In the genomic region with DNA sequence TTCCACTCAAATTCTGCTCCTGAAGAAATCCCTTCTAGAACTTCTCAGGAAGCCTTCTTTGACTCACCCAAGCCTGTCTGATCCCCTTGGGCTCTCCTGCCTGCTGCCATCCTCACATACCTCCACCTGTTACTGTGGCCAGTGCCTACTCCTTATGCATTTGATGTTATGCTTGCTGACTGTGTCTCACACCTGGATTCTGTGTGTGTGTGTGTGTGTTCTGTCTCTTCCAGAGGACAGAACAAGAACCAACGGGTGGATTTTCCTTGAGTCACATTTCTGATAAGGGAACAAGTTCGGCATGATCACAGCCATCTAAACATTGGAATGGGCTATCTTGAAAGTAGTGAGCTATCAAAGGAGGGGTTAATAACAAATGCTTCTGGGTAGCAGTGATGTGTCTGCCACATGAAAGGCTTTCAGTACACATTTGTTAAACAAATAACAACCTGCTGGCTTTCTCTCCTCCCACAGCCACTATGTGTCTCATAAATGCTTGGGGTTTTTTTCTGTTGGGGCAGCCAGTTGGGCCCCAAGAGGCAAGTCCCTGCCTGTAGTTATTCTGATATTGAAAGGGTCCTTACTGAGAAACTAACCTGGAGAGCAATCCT, we compare ENCODE assay signal across 13 cellular contexts. TPM values are rescaled to one million over a fixed set of nuclear protein-coding genes. Genes with fewer than 3 reads are reported as not detected.
A peak's percentile ranks its signal among the peaks of the same experiment; 100 is the strongest.
DNase-seq lines count a peak whose midpoint lies in the region; ATAC-seq, FAIRE-seq and TF ChIP-seq lines count a peak whose summit lies in the region.
"Had no signal": no experiment of that assay in that cellular context is flagged by ENCODE, and none has a peak within 500 bp of the region (broad histone marks: within the 10 kb centered on the region; RNA-seq: fewer than 3 reads in every experiment).

No MANE protein-coding gene starts in this region.

- no peak overlapping the region for H2AFZ ChIP-seq in HepG2 (ENCODE audit: low read length)

- TF ChIP-seq POLR2A in HepG2 (IDR thresholded peaks at IDR 0.05; ENCODE audit: insufficient read depth in 1 of 2, low read depth in 2 of 2, low read length in 2 of 2), result no peak

- H3K27me3 Mint-ChIP-seq in endodermal cell (ENCODE audit: insufficient read depth), result no peaks in the 10 kb centered on the region
- H3K27me3 Mint-ChIP-seq: CD4-positive, alpha-beta T cell had no signal

- peaks cover 64% of the 10 kb centered on the region for H3K4me1 ChIP-seq in HepG2 (ENCODE audit: insufficient read depth, low read length)
- no peaks in the 10 kb centered on the region for H3K4me1 ChIP-seq in endodermal cell (ENCODE audit: control insufficient read depth, insufficient read depth, low read length)

- H4K20me1 ChIP-seq in HepG2 (ENCODE audit: insufficient read depth, low read length), result no peaks in the 10 kb centered on the region

- CTCF ChIA-PET in HepG2 (lab: Yijun Ruan, JAX; ENCODE audit: low intra/inter-chr PET ratio, low total read pairs), result no interaction called here

- no peak overlapping the region for H3K27ac ChIP-seq in HepG2 (ENCODE audit: extremely low read length, insufficient read depth, low read length)
- H3K27ac ChIP-seq in endodermal cell (ENCODE audit: low read depth, low read length), result no peak overlapping the region

- H3K36me3 ChIP-seq in HepG2 (replicated peaks in 1 of 2; ENCODE audit: control insufficient read depth in 1 of 2, insufficient read depth in 2 of 2, low read length in 2 of 2), result no peaks in the 10 kb centered on the region
- H3K36me3 ChIP-seq in endodermal cell (ENCODE audit: control insufficient read depth, insufficient read depth, low read length), result no peaks in the 10 kb centered on the region

- ATAC-seq in GM18873 (IDR thresholded peaks at IDR 0.05; ENCODE audit: low FRiP score, unreplicated experiment) (peak; percentile 43), HepG2 (peak; percentile 10; the same call in 1 of the 3 replicates), HG03280 (IDR thresholded peaks at IDR 0.05; ENCODE audit: unreplicated experiment) (no peak)
- ATAC-seq: activated CD8-positive, alpha-beta T cell treated with anti-CD3 and anti-CD28 coated beads, Interleukin-2, amount 10 ng/mL, durations not matched to agents 7 days and 5 days had no signal

- H3K27me3 ChIP-seq in HepG2 (ENCODE audit: control insufficient read depth in 1 of 2, insufficient read depth in 2 of 2, low read length in 2 of 2) (no peaks in the 10 kb centered on the region), endodermal cell (ENCODE audit: control insufficient read depth, insufficient read depth, low read length, poor library complexity, severe bottlenecking) (no peaks in the 10 kb centered on the region)

- H3K4me2 ChIP-seq in HepG2 (ENCODE audit: low read depth, low read length), result peak overlapping the region; percentile 50

- 0% methylated on average over 2 of the region's 2 CpGs for WGBS in HepG2 (ENCODE audit: low lambda C conversion rate)
- 79 to 100% methylated on average over 2 of the region's 2 CpGs for WGBS in endodermal cell (ENCODE audit: insufficient coverage in 1 of 2, insufficient read length in 1 of 2), 2 experiments

- in situ Hi-C loops in HepG2 (cut with HindIII; ENCODE audit: extremely low pct_ligation_motif_present, low pct_unique_long_range_greater_than_20kb), result no loop called here

- H3K9ac ChIP-seq in HepG2 (ENCODE audit: insufficient read depth, low read depth, low read length), result no peak overlapping the region
- H3K9ac ChIP-seq in endodermal cell (ENCODE audit: extremely low read depth, low read length, poor library complexity, severe bottlenecking), result no peak overlapping the region

- H3K9me3 ChIP-seq in HepG2 (ENCODE audit: low read length) (no peaks in the 10 kb centered on the region), endodermal cell (ENCODE audit: control insufficient read depth, low read length) (no peaks in the 10 kb centered on the region)

- H3K4me1 Mint-ChIP-seq in endodermal cell, result peaks cover 17% of the 10 kb centered on the region

- H3K27ac Mint-ChIP-seq in endodermal cell, result no peak overlapping the region
- H3K27ac Mint-ChIP-seq: activated CD8-positive, alpha-beta T cell treated with anti-CD3 and anti-CD28 coated beads, Interleukin-2, amount 10 ng/mL, durations not matched to agents 7 days and 5 days; CD4-positive, alpha-beta T cell had no signal

- POLR2A ChIA-PET in HepG2 (lab: Yijun Ruan, JAX), result interaction anchor here (1.0 to 2.9 kb wide), 6 partner anchors 13 to 107 kb away, joined by 3 to 18 read pairs (median 4); a partner anchor contains a TSS

- DNase-seq in COLO668 (lab: John Stamatoyannopoulos, UW; ENCODE audit: unreplicated experiment), result peak; percentile 51
- DNase-seq in NCI-H526 (lab: John Stamatoyannopoulos, UW), result peak; percentile 90 to 92
- DNase-seq in HepG2 (ENCODE audit: low spot score), result peak; percentile 54
- no peak for DNase-seq in OCI-M2 (lab: John Stamatoyannopoulos, UW; ENCODE audit: unreplicated experiment)
- DNase-seq in endodermal cell, result no peak
- DNase-seq in D721Med (ENCODE audit: insufficient read length, low spot score), result no peak
- DNase-seq: activated CD8-positive, alpha-beta T cell treated with anti-CD3 and anti-CD28 coated beads, Interleukin-2, amount 10 ng/mL, durations not matched to agents 7 days and 5 days; CD4-positive, alpha-beta T cell; effector CD8-positive, alpha-beta T cell; NCI-H1694 had no signal

- BruUV-seq in HepG2 (replicated peaks; lab: Mats Ljungman, UMichigan), result no TSS peak

- no peaks in the 10 kb centered on the region for H3K36me3 Mint-ChIP-seq in endodermal cell (ENCODE audit: low read depth)

- no peak for FAIRE-seq in HepG2 (lab: Jason Lieb, UNC)
- FAIRE-seq in D721Med (lab: Jason Lieb, UNC), result no peak

- H3K4me3 Mint-ChIP-seq in endodermal cell, result no peak overlapping the region
- H3K4me3 Mint-ChIP-seq: activated CD8-positive, alpha-beta T cell treated with anti-CD3 and anti-CD28 coated beads, Interleukin-2, amount 10 ng/mL, durations not matched to agents 7 days and 5 days; CD4-positive, alpha-beta T cell; neural crest cell had no signal

- H3K4me3 ChIP-seq in HepG2 (replicated peaks in 1 of 3; ENCODE audit: insufficient read depth in 1 of 3, low read depth in 2 of 3, low read length in 3 of 3) (no peak overlapping the region), endodermal cell (ENCODE audit: low read length) (no peak overlapping the region)

- TF ChIP-seq RAD21 in HepG2 (CRISPR knock-in tag; IDR thresholded peaks at IDR 0.05), result no peak

- TF ChIP-seq EP300 in HepG2 (IDR thresholded peaks at IDR 0.05; ENCODE audit: low read depth in 2 of 2, low read length in 2 of 2) (no peak), HepG2 (CRISPR knock-in tag; IDR thresholded peaks at IDR 0.05; ENCODE audit: borderline replicate concordance) (no peak)

- TF ChIP-seq CTCF in HepG2 (CRISPR knock-in tag; IDR thresholded peaks at IDR 0.05) (no peak), endodermal cell (conservative IDR thresholded peaks at IDR 0.05) (no peak), D721Med (IDR thresholded peaks at IDR 0.05; ENCODE audit: insufficient read depth, missing control alignments) (no peak)

- H3K79me2 ChIP-seq in HepG2 (ENCODE audit: insufficient read depth, low read length), result no peaks in the 10 kb centered on the region

- H3K9me3 Mint-ChIP-seq in endodermal cell, result no peaks in the 10 kb centered on the region
- H3K9me3 Mint-ChIP-seq: CD4-positive, alpha-beta T cell; neural crest cell had no signal

- intact Hi-C loops in HepG2 (cut with micrococcal nuclease; ENCODE audit: unreplicated experiment), result loop anchor here (10.0 kb wide), 1 partner anchor 219 kb away; no protein-coding TSS in a partner anchor

RNA-seq across cellular contexts. Expression of a gene that starts 8.9 kb away (rescaled TPM):
- total RNA-seq in HepG2 (2016; rRNA removed; fragmentation: Illumina TruSeq; extraction: Trizol) (not detected in 2 replicates), endodermal cell (under 1 TPM in 1 of 2 donors, not detected in 1; 0.04 TPM)
- total RNA-seq in HepG2 (2016; cell fraction: cytosol; rRNA removed; fragmentation: Illumina TruSeq; extraction: Trizol; ENCODE audit: low read depth), result not detected in 2 replicates
- total RNA-seq in HepG2 (2016; cell fraction: insoluble cytoplasmic fraction; rRNA removed; fragmentation: Illumina TruSeq; extraction: Trizol), result not detected in 2 replicates
- not detected in 2 replicates for total RNA-seq in HepG2 (2016; cell fraction: membrane; rRNA removed; fragmentation: Illumina TruSeq; extraction: Trizol)
- total RNA-seq in HepG2 (2016; cell fraction: nucleus; rRNA removed; fragmentation: Illumina TruSeq; extraction: Trizol), result not detected in 2 replicates
- 0.12 and 0.13 TPM in 2 replicates for polyA plus RNA-seq in HepG2 (2011; rRNA removed)
- 0.08 and 0.09 TPM in 2 replicates for polyA plus RNA-seq in HepG2 (2011; cell fraction: cytosol; rRNA removed)
- polyA plus RNA-seq in HepG2 (2011; cell fraction: nucleus; rRNA removed), result 0.19 and 0.21 TPM in 2 replicates
- polyA plus RNA-seq in HepG2 (2012), result 0.03 and 0.05 TPM in 2 replicates
- polyA plus RNA-seq in HepG2 (2016; cell fraction: cytosol; fragmentation: Illumina TruSeq; extraction: Trizol; ENCODE audit: low read depth), result not detected in 2 replicates
- polyA plus RNA-seq in HepG2 (2016; cell fraction: insoluble cytoplasmic fraction; fragmentation: Illumina TruSeq; extraction: Trizol; ENCODE audit: low read depth), result not detected in 2 replicates
- not detected in 2 replicates for polyA plus RNA-seq in HepG2 (2016; cell fraction: membrane; fragmentation: Illumina TruSeq; extraction: Trizol; ENCODE audit: low read depth)
- not detected in 2 replicates for polyA plus RNA-seq in HepG2 (2016; cell fraction: nucleus; fragmentation: Illumina TruSeq; extraction: Trizol; ENCODE audit: insufficient read depth, low read depth)
- polyA minus RNA-seq in HepG2 (2011; rRNA and poly(A)+ RNA removed; ENCODE audit: low replicate concordance), result 0.20 and 0.21 TPM in 2 replicates
- polyA minus RNA-seq in HepG2 (2011; cell fraction: cytosol; rRNA and poly(A)+ RNA removed), result not detected in 2 replicates
- 0.12 TPM in 1 of 2 replicates, not detected in the other for polyA minus RNA-seq in HepG2 (2011; cell fraction: nucleus; rRNA and poly(A)+ RNA removed)
- polyA plus RNA-seq in endodermal cell (2013, experiment 1 of 2), result 0.07 TPM
- 0.12 TPM for polyA plus RNA-seq in endodermal cell (2013, experiment 2 of 2)
- total RNA-seq: activated CD8-positive, alpha-beta T cell treated with anti-CD3 and anti-CD28 coated beads, Interleukin-2, amount 10 ng/mL, durations not matched to agents 7 days and 5 days; CD4-positive, alpha-beta T cell had no signal

RNA-seq across cellular contexts. Expression of a gene that starts 30.7 kb away (rescaled TPM):
- 2.2 and 2.7 TPM in 2 replicates for total RNA-seq in HepG2 (2016; rRNA removed; fragmentation: Illumina TruSeq; extraction: Trizol)
- 1.4 and 1.7 TPM in 2 replicates for total RNA-seq in HepG2 (2016; cell fraction: cytosol; rRNA removed; fragmentation: Illumina TruSeq; extraction: Trizol; ENCODE audit: low read depth)
- 2.3 and 3.0 TPM in 2 replicates for total RNA-seq in HepG2 (2016; cell fraction: insoluble cytoplasmic fraction; rRNA removed; fragmentation: Illumina TruSeq; extraction: Trizol)
- total RNA-seq in HepG2 (2016; cell fraction: membrane; rRNA removed; fragmentation: Illumina TruSeq; extraction: Trizol), result 2.9 and 3.5 TPM in 2 replicates
- total RNA-seq in HepG2 (2016; cell fraction: nucleus; rRNA removed; fragmentation: Illumina TruSeq; extraction: Trizol), result 1.8 and 1.9 TPM in 2 replicates
- polyA plus RNA-seq in HepG2 (2011; rRNA removed), result 18.8 and 23.4 TPM in 2 replicates
- 16.2 and 20.4 TPM in 2 replicates for polyA plus RNA-seq in HepG2 (2011; cell fraction: cytosol; rRNA removed)
- polyA plus RNA-seq in HepG2 (2011; cell fraction: nucleus; rRNA removed), result 14.8 and 15.5 TPM in 2 replicates
- 3.9 and 8.1 TPM in 2 replicates for polyA plus RNA-seq in HepG2 (2012)
- polyA plus RNA-seq in HepG2 (2016; cell fraction: cytosol; fragmentation: Illumina TruSeq; extraction: Trizol; ENCODE audit: low read depth), result 1.6 and 2.1 TPM in 2 replicates
- 2.6 and 2.8 TPM in 2 replicates for polyA plus RNA-seq in HepG2 (2016; cell fraction: insoluble cytoplasmic fraction; fragmentation: Illumina TruSeq; extraction: Trizol; ENCODE audit: low read depth)
- polyA plus RNA-seq in HepG2 (2016; cell fraction: membrane; fragmentation: Illumina TruSeq; extraction: Trizol; ENCODE audit: low read depth), result 1.9 and 2.2 TPM in 2 replicates
- 4.0 and 9.1 TPM in 2 replicates for polyA plus RNA-seq in HepG2 (2016; cell fraction: nucleus; fragmentation: Illumina TruSeq; extraction: Trizol; ENCODE audit: insufficient read depth, low read depth)
- 7.2 and 18.3 TPM in 2 replicates for polyA minus RNA-seq in HepG2 (2011; rRNA and poly(A)+ RNA removed; ENCODE audit: low replicate concordance)
- 10.6 and 11.2 TPM in 2 replicates for polyA minus RNA-seq in HepG2 (2011; cell fraction: cytosol; rRNA and poly(A)+ RNA removed)
- polyA minus RNA-seq in HepG2 (2011; cell fraction: nucleus; rRNA and poly(A)+ RNA removed), result 5.2 and 6.1 TPM in 2 replicates
- 10 to 100 TPM; 72.8 to 82.0 TPM for total RNA-seq in endodermal cell
- 52.4 TPM for polyA plus RNA-seq in endodermal cell (2013, experiment 1 of 2)
- 54.7 TPM for polyA plus RNA-seq in endodermal cell (2013, experiment 2 of 2)

RNA-seq across cellular contexts. Expression of a gene that starts 46.6 kb away (rescaled TPM):
- total RNA-seq in HepG2 (2016; rRNA removed; fragmentation: Illumina TruSeq; extraction: Trizol), result not detected in 2 replicates
- total RNA-seq in HepG2 (2016; cell fraction: cytosol; rRNA removed; fragmentation: Illumina TruSeq; extraction: Trizol; ENCODE audit: low read depth), result 0.18 TPM in 1 of 2 replicates, not detected in the other
- not detected in 2 replicates for total RNA-seq in HepG2 (2016; cell fraction: insoluble cytoplasmic fraction; rRNA removed; fragmentation: Illumina TruSeq; extraction: Trizol)
- not detected in 2 replicates for total RNA-seq in HepG2 (2016; cell fraction: membrane; rRNA removed; fragmentation: Illumina TruSeq; extraction: Trizol)
- total RNA-seq in HepG2 (2016; cell fraction: nucleus; rRNA removed; fragmentation: Illumina TruSeq; extraction: Trizol), result not detected in 2 replicates
- 0.05 TPM in 1 of 2 replicates, not detected in the other for polyA plus RNA-seq in HepG2 (2011; rRNA removed)
- polyA plus RNA-seq in HepG2 (2011; cell fraction: cytosol; rRNA removed), result 0.12 and 0.15 TPM in 2 replicates
- polyA plus RNA-seq in HepG2 (2011; cell fraction: nucleus; rRNA removed), result 0.05 TPM in 1 of 2 replicates, not detected in the other
- not detected in 2 replicates for polyA plus RNA-seq in HepG2 (2012)
- polyA plus RNA-seq in HepG2 (2016; cell fraction: cytosol; fragmentation: Illumina TruSeq; extraction: Trizol; ENCODE audit: low read depth), result 0.06 and 0.08 TPM in 2 replicates
- not detected in 2 replicates for polyA plus RNA-seq in HepG2 (2016; cell fraction: insoluble cytoplasmic fraction; fragmentation: Illumina TruSeq; extraction: Trizol; ENCODE audit: low read depth)
- not detected in 2 replicates for polyA plus RNA-seq in HepG2 (2016; cell fraction: membrane; fragmentation: Illumina TruSeq; extraction: Trizol; ENCODE audit: low read depth)
- polyA plus RNA-seq in HepG2 (2016; cell fraction: nucleus; fragmentation: Illumina TruSeq; extraction: Trizol; ENCODE audit: insufficient read depth, low read depth), result not detected in 2 replicates
- polyA minus RNA-seq in HepG2 (2011; rRNA and poly(A)+ RNA removed; ENCODE audit: low replicate concordance), result 0.12 and 1.5 TPM in 2 replicates
- not detected in 2 replicates for polyA minus RNA-seq in HepG2 (2011; cell fraction: cytosol; rRNA and poly(A)+ RNA removed)
- polyA minus RNA-seq in HepG2 (2011; cell fraction: nucleus; rRNA and poly(A)+ RNA removed), result not detected in 2 replicates
- not detected for total RNA-seq in endodermal cell
- not detected for polyA plus RNA-seq in endodermal cell (2013, experiment 1 of 2)
- polyA plus RNA-seq in endodermal cell (2013, experiment 2 of 2), result not detected
- total RNA-seq: neural crest cell had no signal

Comparison
In these comparisons a context has a peak if more than half of its experiments do, and no peak if none do; other contexts are left out.
1. DNase-seq: peak in COLO668 (single experiment), NCI-H526 (2 of 2) and HepG2 (single experiment); none in OCI-M2 (single experiment), endodermal cell (single experiment) and D721Med (single experiment).
2. RNA of a gene that starts 30.7 kb away (total RNA-seq): 72.8 to 82.0 TPM in endodermal cell; 1.4 to 3.5 TPM in HepG2; every median in the first group is over 10 times any median in the second.